In genomic region chr7:100803398-100804161, GRCh38 we compare ENCODE assay signal across 8 cellular contexts. TPM values are rescaled to one million over a fixed set of nuclear protein-coding genes. Genes with fewer than 3 reads are reported as not detected.
DNase-seq lines count a peak whose midpoint lies in the region; ATAC-seq and TF ChIP-seq lines count a peak whose summit lies in the region.

No MANE protein-coding gene starts in this region.

- H3K9me3 Mint-ChIP-seq in Caco-2 (ENCODE audit: unreplicated experiment), result no peaks in the 10 kb centered on the region
- no peaks in the 10 kb centered on the region for H3K9me3 Mint-ChIP-seq in WTC11

- no TSS peak for BruUV-seq in Caco-2 (replicated peaks; lab: Mats Ljungman, UMichigan)

- CTCF ChIA-PET in Caco-2 (lab: Charles Lee), result no interaction called here
- CTCF ChIA-PET in WTC11 (lab: Charles Lee), result interaction anchor here (1.0 to 8.5 kb wide), 6 partner anchors 9 to 98 kb away, joined by 4 to 131 read pairs (median 7); partner anchors contain the start of genes EPHB4, POP7 and SLC12A9

- H3K4me3 ChIP-seq in Caco-2 (ENCODE audit: low read depth, low read length) (no peak overlapping the region), HAP-1 (no peak overlapping the region)

- H3K27ac ChIP-seq in foreskin keratinocyte, result peak overlapping the region; percentile 97

- ATAC-seq in GM18873 (IDR thresholded peaks at IDR 0.05; ENCODE audit: low FRiP score, unreplicated experiment) (peak; percentile 97), HG03039 (IDR thresholded peaks at IDR 0.05; ENCODE audit: unreplicated experiment) (peak; percentile 83), WTC11 (peak; percentile 21), foreskin keratinocyte (peak; percentile 43)

- H3K9me3 ChIP-seq in Caco-2 (no peaks in the 10 kb centered on the region), HAP-1 (no peaks in the 10 kb centered on the region)

- H3K27ac Mint-ChIP-seq in Caco-2 (ENCODE audit: unreplicated experiment) (peak overlapping the region; percentile 70), WTC11 (peak overlapping the region; percentile 83)

- in situ Hi-C loops in HAP-1 (cut with MboI; ENCODE audit: low sequenced_read_pairs), result no loop called here

- TF ChIP-seq CTCF in Caco-2 (IDR thresholded peaks at IDR 0.05; ENCODE audit: insufficient read depth in 1 of 2, low read depth in 1 of 2, low read length in 1 of 2, severe bottlenecking in 1 of 2, unreplicated experiment in 1 of 2) (no peak), WTC11 (IDR thresholded peaks at IDR 0.05) (no peak), foreskin keratinocyte (conservative IDR thresholded peaks at IDR 0.05) (no peak)

- H3K27me3 ChIP-seq in Caco-2 (replicated peaks; ENCODE audit: control insufficient read depth, insufficient read depth, low read length), result no peaks in the 10 kb centered on the region
- no peaks in the 10 kb centered on the region for H3K27me3 ChIP-seq in foreskin keratinocyte
- no peaks in the 10 kb centered on the region for H3K27me3 ChIP-seq in HAP-1 (ENCODE audit: low read depth)

- H3K4me3 Mint-ChIP-seq in Caco-2 (ENCODE audit: unreplicated experiment) (no peak overlapping the region), WTC11 (no peak overlapping the region)

- peak in 1 of 2 experiments; percentile 62 for DNase-seq in Caco-2
- peak; percentile 81 for DNase-seq in NCI-H2107 treated with DMSO at 0.1 percent for 48 hours (lab: John Stamatoyannopoulos, UW; ENCODE audit: unreplicated experiment)
- DNase-seq in WTC11 (ENCODE audit: low spot score), result peak; percentile 59
- DNase-seq in foreskin keratinocyte, result peak; percentile 54 to 78
- peak; percentile 47 for DNase-seq in non-pigmented ciliary epithelial cell (ENCODE audit: low read depth)
- no peak for DNase-seq in HAP-1 (ENCODE audit: low spot score in 2 of 2)

- intact Hi-C loops in Caco-2 (cut with micrococcal nuclease; ENCODE audit: unreplicated experiment), result no loop called here

- H3K36me3 Mint-ChIP-seq in Caco-2 (ENCODE audit: insufficient read depth, unreplicated experiment), result peaks cover 97% of the 10 kb centered on the region
- peaks cover 53% of the 10 kb centered on the region for H3K36me3 Mint-ChIP-seq in WTC11

- peaks cover 47% of the 10 kb centered on the region for H3K4me1 ChIP-seq in Caco-2
- peaks cover 26% of the 10 kb centered on the region for H3K4me1 ChIP-seq in foreskin keratinocyte
- no peaks in the 10 kb centered on the region for H3K4me1 ChIP-seq in HAP-1

- H3K36me3 ChIP-seq in Caco-2 (ENCODE audit: control insufficient read depth, insufficient read depth, low read length) (peaks cover 11% of the 10 kb centered on the region), HAP-1 (replicated peaks) (peaks cover 45% of the 10 kb centered on the region)

- H3K4me1 Mint-ChIP-seq in Caco-2 (ENCODE audit: low read depth, unreplicated experiment) (peaks cover 38% of the 10 kb centered on the region), WTC11 (peaks cover 24% of the 10 kb centered on the region)

- H3K27me3 Mint-ChIP-seq in Caco-2 (ENCODE audit: insufficient read depth, unreplicated experiment) (no peaks in the 10 kb centered on the region), WTC11 (ENCODE audit: low read depth) (no peaks in the 10 kb centered on the region)

- POLR2A ChIA-PET in Caco-2 (lab: Charles Lee), result interaction anchor here (0.5 to 2.8 kb wide), 3 partner anchors 24 to 171 kb away, joined by 3 to 13 read pairs (median 5); partner anchors contain the start of genes EPHB4 and POP7
- POLR2A ChIA-PET in WTC11 (lab: Charles Lee), result interaction anchor here (0.6 to 1.0 kb wide), 5 partner anchors 44 to 1348 kb away, joined by 3 to 8 read pairs (median 3); partner anchors contain the start of gene SRRT

TF ChIP-seq in WTC11, 78 proteins besides CTCF, POLR2A, EP300 and RAD21:
- TF ChIP-seq SP1 (CRISPR knock-in tag; conservative IDR thresholded peaks at IDR 0.05) (no peak), EMX1 (CRISPR knock-in tag; IDR thresholded peaks at IDR 0.05) (no peak), E2F1 (CRISPR knock-in tag; IDR thresholded peaks at IDR 0.05) (no peak), RELA (CRISPR knock-in tag; IDR thresholded peaks at IDR 0.05; ENCODE audit: borderline replicate concordance) (no peak), CREM (CRISPR knock-in tag; IDR thresholded peaks at IDR 0.05) (no peak), TCF7 (CRISPR knock-in tag; IDR thresholded peaks at IDR 0.05; ENCODE audit: low read depth) (no peak), ZNF219 (CRISPR knock-in tag; IDR thresholded peaks at IDR 0.05; ENCODE audit: borderline replicate concordance) (no peak)
- TF ChIP-seq, protein P1, sequence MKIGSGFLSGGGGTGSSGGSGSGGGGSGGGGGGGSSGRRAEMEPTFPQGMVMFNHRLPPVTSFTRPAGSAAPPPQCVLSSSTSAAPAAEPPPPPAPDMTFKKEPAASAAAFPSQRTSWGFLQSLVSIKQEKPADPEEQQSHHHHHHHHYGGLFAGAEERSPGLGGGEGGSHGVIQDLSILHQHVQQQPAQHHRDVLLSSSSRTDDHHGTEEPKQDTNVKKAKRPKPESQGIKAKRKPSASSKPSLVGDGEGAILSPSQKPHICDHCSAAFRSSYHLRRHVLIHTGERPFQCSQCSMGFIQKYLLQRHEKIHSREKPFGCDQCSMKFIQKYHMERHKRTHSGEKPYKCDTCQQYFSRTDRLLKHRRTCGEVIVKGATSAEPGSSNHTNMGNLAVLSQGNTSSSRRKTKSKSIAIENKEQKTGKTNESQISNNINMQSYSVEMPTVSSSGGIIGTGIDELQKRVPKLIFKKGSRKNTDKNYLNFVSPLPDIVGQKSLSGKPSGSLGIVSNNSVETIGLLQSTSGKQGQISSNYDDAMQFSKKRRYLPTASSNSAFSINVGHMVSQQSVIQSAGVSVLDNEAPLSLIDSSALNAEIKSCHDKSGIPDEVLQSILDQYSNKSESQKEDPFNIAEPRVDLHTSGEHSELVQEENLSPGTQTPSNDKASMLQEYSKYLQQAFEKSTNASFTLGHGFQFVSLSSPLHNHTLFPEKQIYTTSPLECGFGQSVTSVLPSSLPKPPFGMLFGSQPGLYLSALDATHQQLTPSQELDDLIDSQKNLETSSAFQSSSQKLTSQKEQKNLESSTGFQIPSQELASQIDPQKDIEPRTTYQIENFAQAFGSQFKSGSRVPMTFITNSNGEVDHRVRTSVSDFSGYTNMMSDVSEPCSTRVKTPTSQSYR (CRISPR knock-in tag; IDR thresholded peaks at IDR 0.05), result no peak
- TF ChIP-seq, protein P2, sequence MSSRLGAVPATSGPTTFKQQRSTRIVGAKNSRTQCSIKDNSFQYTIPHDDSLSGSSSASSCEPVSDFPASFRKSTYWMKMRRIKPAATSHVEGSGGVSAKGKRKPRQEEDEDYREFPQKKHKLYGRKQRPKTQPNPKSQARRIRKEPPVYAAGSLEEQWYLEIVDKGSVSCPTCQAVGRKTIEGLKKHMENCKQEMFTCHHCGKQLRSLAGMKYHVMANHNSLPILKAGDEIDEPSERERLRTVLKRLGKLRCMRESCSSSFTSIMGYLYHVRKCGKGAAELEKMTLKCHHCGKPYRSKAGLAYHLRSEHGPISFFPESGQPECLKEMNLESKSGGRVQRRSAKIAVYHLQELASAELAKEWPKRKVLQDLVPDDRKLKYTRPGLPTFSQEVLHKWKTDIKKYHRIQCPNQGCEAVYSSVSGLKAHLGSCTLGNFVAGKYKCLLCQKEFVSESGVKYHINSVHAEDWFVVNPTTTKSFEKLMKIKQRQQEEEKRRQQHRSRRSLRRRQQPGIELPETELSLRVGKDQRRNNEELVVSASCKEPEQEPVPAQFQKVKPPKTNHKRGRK (CRISPR knock-in tag; IDR thresholded peaks at IDR 0.05; ENCODE audit: borderline replicate concordance), result no peak

RNA-seq across cellular contexts. Expression of gene EPHB4, which starts 23.7 kb away (rescaled TPM):
- total RNA-seq in Caco-2 (2022) (112 and 117 TPM in 2 replicates), WTC11 (2021) (99.7 to 120 TPM (median 104 TPM) in 3 replicates), foreskin keratinocyte (94.3 and 98.0 TPM in 2 replicates)
- 53.5 and 55.4 TPM in 2 replicates for polyA plus RNA-seq in foreskin keratinocyte

RNA-seq across cellular contexts. Expression of gene SLC12A9, which starts 48.9 kb away (rescaled TPM):
- total RNA-seq in Caco-2 (2022) (59.0 and 60.7 TPM in 2 replicates), WTC11 (2021) (32.6 to 39.3 TPM (median 34.1 TPM) in 3 replicates), foreskin keratinocyte (18.2 and 18.3 TPM in 2 replicates)
- 17.1 and 17.4 TPM in 2 replicates for polyA plus RNA-seq in foreskin keratinocyte

Comparison
In these comparisons a context has a peak if more than half of its experiments do, and no peak if none do; other contexts are left out.
1. DNase-seq: peak in NCI-H2107 treated with DMSO at 0.1 percent for 48 hours (single experiment), WTC11 (single experiment), foreskin keratinocyte (2 of 2) and non-pigmented ciliary epithelial cell (single experiment); none in HAP-1 (0 of 2).
2. ATAC-seq: peak in every context shown above with its lines; median percentile 97 in GM18873; 83 in HG03039; 43 in foreskin keratinocyte; 21 in WTC11.